1 cellular context compared by ENCODE assay signal in genomic region chr10:124522903-124523260, GRCh38.
TF ChIP-seq lines count a peak whose summit lies in the region.

No MANE protein-coding gene starts in this region.

TF ChIP-seq in GM12878, 131 proteins besides CTCF, POLR2A, EP300 and RAD21 (continued from another document):
- TF ChIP-seq E2F8 (IDR thresholded peaks at IDR 0.05; ENCODE audit: low read depth, partially characterized antibody) (no peak), NR2C1 (IDR thresholded peaks at IDR 0.05) (no peak), MAX (IDR thresholded peaks at IDR 0.05; ENCODE audit: low read depth, low read length) (no peak), SMAD5 (IDR thresholded peaks at IDR 0.05; ENCODE audit: low read depth) (no peak), HDAC6 (IDR thresholded peaks at IDR 0.05; ENCODE audit: unreplicated experiment) (no peak), POLR2AphosphoS5 (IDR thresholded peaks at IDR 0.05; ENCODE audit: low read length) (no peak), SRF (IDR thresholded peaks at IDR 0.05; ENCODE audit: low read depth in 2 of 2, low read length in 2 of 2) (no peak)
